Comparison of ENCODE assay signal across 21 cellular contexts in the genomic region with DNA sequence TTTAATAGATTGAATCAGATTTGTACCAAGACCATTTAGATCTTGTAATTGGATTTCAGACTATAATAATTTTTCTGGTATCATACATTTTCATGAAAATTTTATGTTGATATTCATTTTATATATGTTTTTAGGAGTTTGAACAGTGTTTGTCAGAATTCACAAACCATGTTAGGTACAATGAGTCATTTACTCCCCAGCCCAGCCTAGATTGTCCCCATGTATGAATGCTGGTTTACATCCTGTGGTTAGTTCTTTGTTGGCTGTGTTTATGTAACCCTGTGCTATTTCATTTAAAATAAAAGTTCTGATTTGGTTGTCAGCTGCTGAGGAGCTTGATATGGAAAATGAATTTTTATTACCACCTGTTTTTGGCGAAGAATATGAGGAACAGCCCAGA.
DNase-seq lines count a peak whose midpoint lies in the region; ATAC-seq and TF ChIP-seq lines count a peak whose summit lies in the region.
"Had no signal": no experiment of that assay in that cellular context is flagged by ENCODE, and none has a peak within 500 bp of the region (broad histone marks: within the 10 kb centered on the region; RNA-seq: fewer than 3 reads in every experiment).

No MANE protein-coding gene starts in this region.

- no peak overlapping the region for H3K9ac ChIP-seq in fibroblast of lung (ENCODE audit: insufficient read depth, low read length)
- H3K9ac ChIP-seq: parathyroid adenoma had no signal

- H3K27me3 Mint-ChIP-seq in activated CD8-positive, alpha-beta memory T cell treated with anti-CD3 and anti-CD28 coated beads, Interleukin-2, amount 10 ng/mL, durations not matched to agents 7 days and 5 days, result no peaks in the 10 kb centered on the region
- H3K27me3 Mint-ChIP-seq in activated CD8-positive, alpha-beta T cell treated with anti-CD3 and anti-CD28 coated beads for 36 hours, result no peaks in the 10 kb centered on the region
- H3K27me3 Mint-ChIP-seq: activated B cell treated with CpG ODN at 0.5 μM for 24 hours; central memory CD8-positive, alpha-beta T cell; naive thymus-derived CD8-positive, alpha-beta T cell had no signal

- no peak overlapping the region for H3K4me3 Mint-ChIP-seq in activated CD8-positive, alpha-beta memory T cell treated with anti-CD3 and anti-CD28 coated beads, Interleukin-2, amount 10 ng/mL, durations not matched to agents 7 days and 5 days
- H3K4me3 Mint-ChIP-seq in activated CD8-positive, alpha-beta T cell treated with anti-CD3 and anti-CD28 coated beads for 36 hours, result no peak overlapping the region
- H3K4me3 Mint-ChIP-seq: activated B cell treated with CpG ODN at 0.5 μM for 24 hours; central memory CD8-positive, alpha-beta T cell; naive thymus-derived CD8-positive, alpha-beta T cell had no signal

- H3K27ac Mint-ChIP-seq in activated CD8-positive, alpha-beta memory T cell treated with anti-CD3 and anti-CD28 coated beads, Interleukin-2, amount 10 ng/mL, durations not matched to agents 7 days and 5 days, result no peak overlapping the region
- no peak overlapping the region for H3K27ac Mint-ChIP-seq in activated CD8-positive, alpha-beta T cell treated with anti-CD3 and anti-CD28 coated beads for 36 hours
- H3K27ac Mint-ChIP-seq: activated B cell treated with CpG ODN at 0.5 μM for 24 hours; naive thymus-derived CD8-positive, alpha-beta T cell had no signal

- H3K4me3 ChIP-seq in fibroblast of lung (replicated peaks in 1 of 4; ENCODE audit: control extremely low read depth in 1 of 4, insufficient read depth in 1 of 4, low read depth in 3 of 4, low read length in 4 of 4) (no peak overlapping the region), skeletal muscle cell (ENCODE audit: low read depth, low read length) (no peak overlapping the region)
- H3K4me3 ChIP-seq: adrenal gland, skin epidermis had no signal

- no peaks in the 10 kb centered on the region for H3K9me3 Mint-ChIP-seq in activated CD8-positive, alpha-beta memory T cell treated with anti-CD3 and anti-CD28 coated beads, Interleukin-2, amount 10 ng/mL, durations not matched to agents 7 days and 5 days (ENCODE audit: low read depth)
- no peaks in the 10 kb centered on the region for H3K9me3 Mint-ChIP-seq in activated CD8-positive, alpha-beta T cell treated with anti-CD3 and anti-CD28 coated beads for 36 hours
- H3K9me3 Mint-ChIP-seq: activated B cell treated with CpG ODN at 0.5 μM for 24 hours; central memory CD8-positive, alpha-beta T cell; naive thymus-derived CD8-positive, alpha-beta T cell had no signal

- POLR2A ChIA-PET in activated CD8-positive, alpha-beta T cell treated with anti-CD3 and anti-CD28 coated beads for 36 hours (lab: Charles Lee), result no interaction called here

- no peaks in the 10 kb centered on the region for H3K9me3 ChIP-seq in fibroblast of lung (ENCODE audit: control insufficient read depth, insufficient read depth, low read depth, low read length)
- H3K9me3 ChIP-seq: adrenal gland had no signal

- H3K36me3 ChIP-seq in fibroblast of lung (ENCODE audit: control insufficient read depth, insufficient read depth, low read length), result no peaks in the 10 kb centered on the region

- peak; percentile 44 for DNase-seq in activated CD8-positive, alpha-beta memory T cell treated with anti-CD3 and anti-CD28 coated beads, Interleukin-2, amount 10 ng/mL, durations not matched to agents 7 days and 5 days
- DNase-seq in activated CD8-positive, alpha-beta memory T cell treated with anti-CD3 and anti-CD28 coated beads, Interleukin-2, amount 50 U/mL, for 48 hours, result no peak
- no peak for DNase-seq in activated CD8-positive, alpha-beta T cell treated with anti-CD3 and anti-CD28 coated beads for 36 hours
- DNase-seq in fibroblast of lung (ENCODE audit: low read depth in 2 of 2) (peak; percentile 58 to 65), skeletal muscle cell (ENCODE audit: low read depth) (peak; percentile 7), cerebellar nuclear complex (lab: John Stamatoyannopoulos, UW) (no peak)
- DNase-seq: activated B cell treated with CpG ODN at 0.5 μM for 24 hours; adrenal gland; C1 segment of cervical spinal cord; effector memory CD4-positive, alpha-beta T cell; hippocampal formation; Kasumi-1; naive thymus-derived CD8-positive, alpha-beta T cell; NCI-H2227 treated with DMSO at 0.1 percent for 48 hours; NCI-H774 had no signal

- H4K20me1 ChIP-seq in fibroblast of lung (ENCODE audit: control insufficient read depth, extremely low read depth, insufficient read depth, low read length), result no peaks in the 10 kb centered on the region

- intact Hi-C loops in activated CD8-positive, alpha-beta T cell treated with anti-CD3 and anti-CD28 coated beads for 36 hours (cut with micrococcal nuclease), result no loop called here

- TF ChIP-seq CTCF in activated CD8-positive, alpha-beta T cell treated with anti-CD3 and anti-CD28 coated beads for 36 hours (IDR thresholded peaks at IDR 0.05), result no peak
- no peak for TF ChIP-seq CTCF in fibroblast of lung (conservative IDR thresholded peaks at IDR 0.05 in 1 of 2, IDR thresholded peaks at IDR 0.05 in 1 of 2; ENCODE audit: low read depth in 1 of 2, low read length in 2 of 2)

- no peak overlapping the region for H3K27ac ChIP-seq in fibroblast of lung (ENCODE audit: insufficient read depth, low read length)
- H3K27ac ChIP-seq: adrenal gland, parathyroid adenoma, skin epidermis had no signal

- H3K4me1 ChIP-seq in fibroblast of lung (ENCODE audit: control insufficient read depth, extremely low read depth, insufficient read depth, low read length), result no peaks in the 10 kb centered on the region
- H3K4me1 ChIP-seq: adrenal gland, parathyroid adenoma had no signal

- CTCF ChIA-PET in activated CD8-positive, alpha-beta memory T cell treated with anti-CD3 and anti-CD28 coated beads, Interleukin-2, amount 10 ng/mL, durations not matched to agents 7 days and 5 days (lab: Charles Lee), result no interaction called here
- CTCF ChIA-PET in activated CD8-positive, alpha-beta T cell treated with anti-CD3 and anti-CD28 coated beads for 36 hours (lab: Charles Lee), result no interaction called here

- H3K4me1 Mint-ChIP-seq in activated CD8-positive, alpha-beta memory T cell treated with anti-CD3 and anti-CD28 coated beads, Interleukin-2, amount 10 ng/mL, durations not matched to agents 7 days and 5 days, result peaks cover 3% of the 10 kb centered on the region
- H3K4me1 Mint-ChIP-seq in activated CD8-positive, alpha-beta T cell treated with anti-CD3 and anti-CD28 coated beads for 36 hours (ENCODE audit: low read depth), result no peaks in the 10 kb centered on the region
- H3K4me1 Mint-ChIP-seq: activated B cell treated with CpG ODN at 0.5 μM for 24 hours; central memory CD8-positive, alpha-beta T cell had no signal

- ATAC-seq in activated CD8-positive, alpha-beta memory T cell treated with anti-CD3 and anti-CD28 coated beads, Interleukin-2, amount 10 ng/mL, durations not matched to agents 7 days and 5 days, result peak; percentile 60
- ATAC-seq in activated CD8-positive, alpha-beta T cell treated with anti-CD3 and anti-CD28 coated beads for 36 hours, result peak; percentile 37
- ATAC-seq in HG02588 (IDR thresholded peaks at IDR 0.05; ENCODE audit: unreplicated experiment), result no peak
- ATAC-seq in GM21381 (IDR thresholded peaks at IDR 0.05; ENCODE audit: unreplicated experiment), result no peak
- ATAC-seq: naive thymus-derived CD8-positive, alpha-beta T cell; Panc1 had no signal

- H3K79me2 ChIP-seq in fibroblast of lung (ENCODE audit: control insufficient read depth, insufficient read depth, low read length), result no peaks in the 10 kb centered on the region
- H3K79me2 ChIP-seq: parathyroid adenoma had no signal

- H3K4me2 ChIP-seq in fibroblast of lung (ENCODE audit: extremely low read depth, insufficient read depth, low read length), result no peak overlapping the region

- no peak overlapping the region for H2AFZ ChIP-seq in fibroblast of lung (ENCODE audit: low read length)
- H2AFZ ChIP-seq: parathyroid adenoma had no signal

- H3K36me3 Mint-ChIP-seq in activated CD8-positive, alpha-beta memory T cell treated with anti-CD3 and anti-CD28 coated beads, Interleukin-2, amount 10 ng/mL, durations not matched to agents 7 days and 5 days, result peaks cover 36% of the 10 kb centered on the region
- H3K36me3 Mint-ChIP-seq in activated CD8-positive, alpha-beta T cell treated with anti-CD3 and anti-CD28 coated beads for 36 hours (ENCODE audit: low read depth), result peaks cover 32% of the 10 kb centered on the region

- no peaks in the 10 kb centered on the region for H3K27me3 ChIP-seq in fibroblast of lung (ENCODE audit: control insufficient read depth, insufficient read depth, low read length)
- H3K27me3 ChIP-seq: adrenal gland had no signal

Comparison
In these comparisons a context has a peak if more than half of its experiments do, and no peak if none do; other contexts are left out.
1. DNase-seq: peak in activated CD8-positive, alpha-beta memory T cell treated with anti-CD3 and anti-CD28 coated beads, Interleukin-2, amount 10 ng/mL, durations not matched to agents 7 days and 5 days (single experiment), fibroblast of lung (2 of 2) and skeletal muscle cell (single experiment); none in activated CD8-positive, alpha-beta memory T cell treated with anti-CD3 and anti-CD28 coated beads, Interleukin-2, amount 50 U/mL, for 48 hours (single experiment), activated CD8-positive, alpha-beta T cell treated with anti-CD3 and anti-CD28 coated beads for 36 hours (single experiment) and cerebellar nuclear complex (0 of 2).
2. ATAC-seq: peak in activated CD8-positive, alpha-beta memory T cell treated with anti-CD3 and anti-CD28 coated beads, Interleukin-2, amount 10 ng/mL, durations not matched to agents 7 days and 5 days (single experiment) and activated CD8-positive, alpha-beta T cell treated with anti-CD3 and anti-CD28 coated beads for 36 hours (single experiment); none in HG02588 (single experiment) and GM21381 (single experiment).